ENCODE assay signal across 12 cellular contexts in the genomic region with DNA sequence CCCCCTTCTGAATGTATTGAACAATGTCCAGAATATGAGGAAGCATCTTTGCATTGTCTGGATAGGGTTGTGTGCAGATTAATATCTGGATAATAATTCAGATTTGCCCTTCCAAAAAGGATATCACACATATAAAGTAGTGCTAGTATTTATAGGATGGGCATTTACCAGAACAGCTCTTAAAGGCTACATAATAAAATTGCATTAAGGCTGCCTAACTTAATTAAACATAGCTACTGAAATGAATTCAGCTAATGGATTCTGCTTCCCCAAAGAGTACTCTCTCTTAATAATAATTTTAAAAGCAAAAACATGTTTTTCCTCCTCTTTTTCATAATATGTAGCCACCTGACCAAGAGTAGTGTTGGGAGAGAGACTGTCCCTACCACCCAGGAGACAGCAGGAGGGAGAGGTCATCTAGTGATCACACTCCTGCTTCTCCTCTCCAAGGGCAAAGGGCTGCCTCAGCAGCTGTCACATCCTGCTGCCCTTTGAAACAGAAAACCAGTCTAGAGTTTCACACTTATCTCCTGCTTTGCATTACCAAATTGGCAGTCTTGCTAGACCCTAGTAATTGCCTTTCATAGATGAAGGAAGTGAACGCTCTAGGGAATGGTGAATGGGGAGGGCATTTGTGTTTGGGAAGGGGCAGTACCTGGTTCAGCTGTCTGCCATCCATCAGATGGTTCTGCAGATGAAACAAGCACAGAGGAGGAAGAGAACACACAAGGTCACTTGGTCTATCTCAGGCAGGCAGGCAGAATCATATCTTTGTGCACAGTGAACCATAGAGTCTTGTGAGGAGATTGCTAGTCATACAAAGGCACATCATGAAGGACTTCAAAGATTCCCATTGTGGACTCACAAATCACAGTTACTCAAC. TPM values are rescaled to one million over a fixed set of nuclear protein-coding genes. Genes with fewer than 3 reads are reported as not detected.
A peak's percentile ranks its signal among the peaks of the same experiment; 100 is the strongest.
DNase-seq lines count a peak whose midpoint lies in the region; ATAC-seq, FAIRE-seq and TF ChIP-seq lines count a peak whose summit lies in the region.
"Had no signal": no experiment of that assay in that cellular context is flagged by ENCODE, and none has a peak within 500 bp of the region (broad histone marks: within the 10 kb centered on the region; RNA-seq: fewer than 3 reads in every experiment).

No MANE protein-coding gene starts in this region.

- no peak for FAIRE-seq in GM12891 (lab: Jason Lieb, UNC)

- DNase-seq in DMS153 treated with DMSO at 0.1 percent for 48 hours (lab: John Stamatoyannopoulos, UW; ENCODE audit: unreplicated experiment) (peak; percentile 13), HCEC 1CT (peak; percentile 29), NCI-H82 (lab: John Stamatoyannopoulos, UW) (peak; percentile 82), left lobe of liver (ENCODE audit: low spot score) (no peak), NK-92 (lab: John Stamatoyannopoulos, UW; ENCODE audit: unreplicated experiment) (no peak), GM12891 (ENCODE audit: insufficient read length, low spot score) (no peak)
- DNase-seq in central memory CD4-positive, alpha-beta T cell: no peak
- DNase-seq: activated CD4-positive, alpha-beta T cell treated with anti-CD3 and anti-CD28 coated beads for 36 hours; activated gamma-delta T cell; H9; naive thymus-derived CD8-positive, alpha-beta T cell had no signal

- no peak for TF ChIP-seq POLR2A in GM12891 (IDR thresholded peaks at IDR 0.05; ENCODE audit: low read depth, low read length)

- ATAC-seq in left lobe of liver (peak; percentile 72), GM19452 (IDR thresholded peaks at IDR 0.05; ENCODE audit: unreplicated experiment) (no peak)
- ATAC-seq: activated CD4-positive, alpha-beta T cell treated with anti-CD3 and anti-CD28 coated beads for 36 hours; naive thymus-derived CD8-positive, alpha-beta T cell had no signal

TF ChIP-seq in GM12891, 5 proteins besides CTCF, POLR2A, EP300 and RAD21:
- no peak for TF ChIP-seq POU2F2 (IDR thresholded peaks at IDR 0.05; ENCODE audit: low read depth, low read length)
- no peak for TF ChIP-seq PAX5 (IDR thresholded peaks at IDR 0.05; ENCODE audit: insufficient read depth, low read length, severe bottlenecking)
- TF ChIP-seq TAF1 (IDR thresholded peaks at IDR 0.05; ENCODE audit: low read depth, low read length): no peak
- TF ChIP-seq POLR2AphosphoS5 (IDR thresholded peaks at IDR 0.05; ENCODE audit: low read depth, low read length): no peak
- TF ChIP-seq SPI1 (IDR thresholded peaks at IDR 0.05; ENCODE audit: low read depth, low read length): no peak

RNA-seq across cellular contexts. Expression of gene DDAH1, which starts 29.4 kb away (rescaled TPM):
- total RNA-seq in left lobe of liver: 70.6 TPM
- polyA plus RNA-seq in GM12891 (2012; ENCODE audit: low read depth, missing spikeins): 0.12 TPM
- total RNA-seq: naive thymus-derived CD8-positive, alpha-beta T cell had no signal
- polyA plus RNA-seq: naive thymus-derived CD8-positive, alpha-beta T cell had no signal

Comparison
In these comparisons a context has a peak if more than half of its experiments do, and no peak if none do; other contexts are left out.
1. DNase-seq: peak in DMS153 treated with DMSO at 0.1 percent for 48 hours (single experiment), HCEC 1CT (single experiment) and NCI-H82 (single experiment); none in left lobe of liver (single experiment), central memory CD4-positive, alpha-beta T cell (single experiment), NK-92 (single experiment) and GM12891 (single experiment).